Comparison of ENCODE assay signal across 13 cellular contexts in genomic region chr20:38872036-38872435, GRCh38. TPM values are rescaled to one million over a fixed set of nuclear protein-coding genes. Genes with fewer than 3 reads are reported as not detected.
DNase-seq lines count a peak whose midpoint lies in the region; ATAC-seq, FAIRE-seq and TF ChIP-seq lines count a peak whose summit lies in the region.
"Had no signal": no experiment of that assay in that cellular context is flagged by ENCODE, and none has a peak within 500 bp of the region (broad histone marks: within the 10 kb centered on the region; RNA-seq: fewer than 3 reads in every experiment).

No MANE protein-coding gene starts in this region.

- peak overlapping the region; percentile 86 for H3K4me3 Mint-ChIP-seq in CD4-positive, alpha-beta T cell
- H3K4me3 Mint-ChIP-seq in activated T-helper 17 cell treated with anti-CD3 and anti-CD28 coated beads, Interleukin-2, amount 50 U/mL, for 72 hours = peak overlapping the region; percentile 94

- no peak overlapping the region for H2AFZ ChIP-seq in SK-N-SH (ENCODE audit: low read depth)

- no peaks in the 10 kb centered on the region for H3K27me3 Mint-ChIP-seq in CD4-positive, alpha-beta T cell
- no peaks in the 10 kb centered on the region for H3K27me3 Mint-ChIP-seq in activated T-helper 17 cell treated with anti-CD3 and anti-CD28 coated beads, Interleukin-2, amount 50 U/mL, for 72 hours

- H3K9ac ChIP-seq in SK-N-SH = no peak overlapping the region

- no peaks in the 10 kb centered on the region for H3K27me3 ChIP-seq in CD4-positive, alpha-beta T cell (ENCODE audit: control insufficient read depth, insufficient read depth, low read length)
- H3K27me3 ChIP-seq in lower lobe of right lung (ENCODE audit: low read depth) = no peaks in the 10 kb centered on the region
- peaks cover 14% of the 10 kb centered on the region; the same call in 1 of the 2 replicates for H3K27me3 ChIP-seq in SK-N-SH (ENCODE audit: insufficient read depth)

- no peaks in the 10 kb centered on the region for H3K79me2 ChIP-seq in SK-N-SH (ENCODE audit: insufficient read depth)

- ATAC-seq in CD4-positive, alpha-beta T cell (ENCODE audit: poor library complexity) = no peak
- ATAC-seq in activated T-helper 17 cell treated with anti-CD3 and anti-CD28 coated beads, Interleukin-2, amount 50 U/mL, for 72 hours (replicated peaks) = no peak
- ATAC-seq in lower lobe of right lung (no peak), HG02970 (IDR thresholded peaks at IDR 0.05; ENCODE audit: low FRiP score, unreplicated experiment) (no peak)

- H3K27ac Mint-ChIP-seq in CD4-positive, alpha-beta T cell = peak overlapping the region; percentile 89
- H3K27ac Mint-ChIP-seq in activated T-helper 17 cell treated with anti-CD3 and anti-CD28 coated beads, Interleukin-2, amount 50 U/mL, for 72 hours = peak overlapping the region; percentile 99

- no peaks in the 10 kb centered on the region for H3F3A ChIP-seq in SK-N-SH (replicated peaks; ENCODE audit: insufficient read depth)

- TF ChIP-seq EP300 in SK-N-SH (IDR thresholded peaks at IDR 0.05; ENCODE audit: borderline replicate concordance in 1 of 2, low read depth in 1 of 2, low read length in 1 of 2) = no peak

- H3K4me1 Mint-ChIP-seq in CD4-positive, alpha-beta T cell (ENCODE audit: low read depth) = peaks cover 78% of the 10 kb centered on the region
- peaks cover 49% of the 10 kb centered on the region for H3K4me1 Mint-ChIP-seq in activated T-helper 17 cell treated with anti-CD3 and anti-CD28 coated beads, Interleukin-2, amount 50 U/mL, for 72 hours

- intact Hi-C loops in CD4-positive, alpha-beta T cell (cut with DNase I, micrococcal nuclease) = loop anchor here (2.0 to 5.0 kb wide), 2 partner anchors 27 to 65 kb away; partner anchors contain the start of gene PPP1R16B (in 1 of the 2)
- intact Hi-C loops in lower lobe of right lung (cut with DNase I) = no loop called here

- 48% methylated on average over 7 of the region's 7 CpGs for WGBS in SK-N-SH (ENCODE audit: low lambda C conversion rate)

- no peak for TF ChIP-seq CTCF in CD4-positive, alpha-beta T cell (IDR thresholded peaks at IDR 0.05)
- no peak for TF ChIP-seq CTCF in lower lobe of right lung (IDR thresholded peaks at IDR 0.05)
- TF ChIP-seq CTCF in SK-N-SH (IDR thresholded peaks at IDR 0.05) = no peak

- H3K36me3 Mint-ChIP-seq in CD4-positive, alpha-beta T cell (ENCODE audit: low read depth) = peaks cover 8% of the 10 kb centered on the region
- H3K36me3 Mint-ChIP-seq in activated T-helper 17 cell treated with anti-CD3 and anti-CD28 coated beads, Interleukin-2, amount 50 U/mL, for 72 hours (ENCODE audit: low read depth) = peaks cover 33% of the 10 kb centered on the region

- H3K4me1 ChIP-seq in lower lobe of right lung = peaks cover 54% of the 10 kb centered on the region
- peaks cover 0 to 73% of the 10 kb centered on the region in 2 experiments; a peak in 2 of 4 replicates for H3K4me1 ChIP-seq in SK-N-SH (ENCODE audit: control insufficient read depth in 1 of 2, insufficient read depth in 2 of 2, low read depth in 1 of 2, low read length in 1 of 2)
- H3K4me1 ChIP-seq: suprapubic skin had no signal

- no peak for TF ChIP-seq RAD21 in SK-N-SH (IDR thresholded peaks at IDR 0.05; ENCODE audit: low read length)

- POLR2A ChIA-PET in CD4-positive, alpha-beta T cell (lab: Charles Lee) = interaction anchor here (1.0 to 5.9 kb wide), 5 partner anchors 15 to 66 kb away, joined by 3 to 107 read pairs (median 6); partner anchors contain the start of gene PPP1R16B
- POLR2A ChIA-PET in SK-N-SH (lab: Yijun Ruan, JAX) = no interaction called here

- H4K20me1 ChIP-seq in SK-N-SH (ENCODE audit: insufficient read depth) = no peaks in the 10 kb centered on the region

- FAIRE-seq in GM18507 (lab: Jason Lieb, UNC) = peak; percentile 68
- FAIRE-seq: islet of Langerhans, RCC 7860 had no signal

- no peaks in the 10 kb centered on the region for H3K9me3 ChIP-seq in CD4-positive, alpha-beta T cell (ENCODE audit: control insufficient read depth, low read length)
- H3K9me3 ChIP-seq in lower lobe of right lung (no peaks in the 10 kb centered on the region), SK-N-SH (no peaks in the 10 kb centered on the region)
- H3K9me3 ChIP-seq: suprapubic skin had no signal

- CTCF ChIA-PET in CD4-positive, alpha-beta T cell (lab: Charles Lee) = no interaction called here
- CTCF ChIA-PET in SK-N-SH (lab: Yijun Ruan, JAX) = interaction anchor here (1.0 to 7.2 kb wide), 3 partner anchors 11 to 20 kb away, joined by 3 to 58 read pairs (median 3); no protein-coding TSS in a partner anchor

- H3K27ac ChIP-seq in CD4-positive, alpha-beta T cell (ENCODE audit: low read depth, low read length) = peak overlapping the region; percentile 89
- peak overlapping the region; percentile 70 for H3K27ac ChIP-seq in lower lobe of right lung
- peak overlapping the region in 1 of 2 experiments; percentile 100; a peak in 2 of 4 replicates for H3K27ac ChIP-seq in SK-N-SH (ENCODE audit: low read depth in 2 of 2, low read length in 1 of 2)
- H3K27ac ChIP-seq: suprapubic skin had no signal

- H3K4me3 ChIP-seq in lower lobe of right lung (no peak overlapping the region), SK-N-SH (ENCODE audit: low read depth in 2 of 2, low read length in 1 of 2) (no peak overlapping the region)
- H3K4me3 ChIP-seq: suprapubic skin had no signal

- H3K36me3 ChIP-seq in lower lobe of right lung (no peaks in the 10 kb centered on the region), SK-N-SH (replicated peaks in 1 of 2; ENCODE audit: control insufficient read depth in 1 of 2, insufficient read depth in 2 of 2, low read length in 1 of 2) (no peaks in the 10 kb centered on the region)
- H3K36me3 ChIP-seq: suprapubic skin had no signal

- DNase-seq in CD4-positive, alpha-beta T cell = no peak
- no peak for DNase-seq in GM18507 (ENCODE audit: extremely low spot score, insufficient read length, low read depth)
- DNase-seq in lower lobe of right lung = no peak
- no peak for DNase-seq in OCI-M1 (lab: John Stamatoyannopoulos, UW)
- DNase-seq in HPDE6-E6E7 (ENCODE audit: extremely low spot score) = no peak
- no peak for DNase-seq in SK-N-SH
- DNase-seq: activated CD4-positive, CD25-positive, alpha-beta regulatory T cell treated with anti-CD3 and anti-CD28 coated beads, Interleukin-2, amount 50 U/mL, for 72 hours; NCI-H187 had no signal

- H3K9me3 Mint-ChIP-seq in CD4-positive, alpha-beta T cell = no peaks in the 10 kb centered on the region
- H3K9me3 Mint-ChIP-seq in activated T-helper 17 cell treated with anti-CD3 and anti-CD28 coated beads, Interleukin-2, amount 50 U/mL, for 72 hours = no peaks in the 10 kb centered on the region

- no peak overlapping the region for H3K4me2 ChIP-seq in SK-N-SH

- H3K9me2 ChIP-seq in SK-N-SH = no peaks in the 10 kb centered on the region

TF ChIP-seq in SK-N-SH, 30 proteins besides CTCF, POLR2A, EP300 and RAD21:
- TF ChIP-seq USF2 (IDR thresholded peaks at IDR 0.05; ENCODE audit: borderline replicate concordance, low read depth, low read length) (no peak), NRF1 (IDR thresholded peaks at IDR 0.05; ENCODE audit: low read depth, low read length) (no peak), MEF2A (IDR thresholded peaks at IDR 0.05; ENCODE audit: borderline replicate concordance, low read depth) (no peak), EZH2phosphoT487 (IDR thresholded peaks at IDR 0.05; ENCODE audit: borderline replicate concordance, low read depth) (no peak)

RNA-seq across cellular contexts. Expression of gene FAM83D, which starts 54.2 kb away (rescaled TPM):
- 1 to 10 TPM; 1.8 to 1.9 TPM for total RNA-seq in CD4-positive, alpha-beta T cell
- total RNA-seq in activated T-helper 17 cell treated with anti-CD3 and anti-CD28 coated beads, Interleukin-2, amount 50 U/mL, for 72 hours = 10 to 100 TPM; 15.9 to 18.3 TPM
- total RNA-seq in lower lobe of right lung = 0.71 TPM
- 18.9 and 21.5 TPM in 2 replicates for polyA plus RNA-seq in SK-N-SH (2012; rRNA removed)
- 17.3 and 20.6 TPM in 2 replicates for polyA plus RNA-seq in SK-N-SH (2012; cell fraction: cytosol; rRNA removed)
- 16.9 and 18.8 TPM in 2 replicates for polyA plus RNA-seq in SK-N-SH (2012; cell fraction: nucleus; rRNA removed)
